Comparison of ENCODE assay signal across 11 cellular contexts in the genomic region with DNA sequence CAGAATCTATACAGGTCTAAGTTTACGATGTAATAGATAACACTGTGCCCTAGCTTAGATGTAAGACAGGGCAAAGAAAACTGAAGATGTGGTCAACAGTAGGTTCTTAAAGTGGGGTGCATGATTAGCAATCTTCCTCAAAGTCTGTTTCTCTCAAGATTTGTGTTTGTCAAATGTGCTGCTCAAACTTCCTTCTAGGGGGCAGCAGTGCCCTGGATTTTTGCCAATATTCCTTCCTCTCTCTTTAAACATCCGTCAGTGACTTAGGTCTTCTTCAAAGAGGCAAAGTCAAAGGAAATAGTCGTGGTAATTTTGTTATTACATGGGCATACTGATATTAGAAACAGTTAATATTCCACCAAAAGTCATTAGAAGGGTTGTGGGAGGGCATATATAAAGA. TPM values are rescaled to one million over a fixed set of nuclear protein-coding genes. Genes with fewer than 3 reads are reported as not detected.
DNase-seq lines count a peak whose midpoint lies in the region; ATAC-seq, FAIRE-seq and TF ChIP-seq lines count a peak whose summit lies in the region.
"Had no signal": no experiment of that assay in that cellular context is flagged by ENCODE, and none has a peak within 500 bp of the region (broad histone marks: within the 10 kb centered on the region; RNA-seq: fewer than 3 reads in every experiment).

No MANE protein-coding gene starts in this region.

- H3K4me1 Mint-ChIP-seq in activated T-cell treated with anti-CD3 and anti-CD28 coated beads, Interleukin-2, amount 50 U/mL, for 4 hours (ENCODE audit: low read depth), result no peaks in the 10 kb centered on the region

- H3K4me1 ChIP-seq in K562 (replicated peaks in 1 of 2; ENCODE audit: control insufficient read depth in 2 of 2, insufficient read depth in 2 of 2, low read length in 2 of 2), result no peaks in the 10 kb centered on the region

- H4K20me1 ChIP-seq in K562 (replicated peaks; ENCODE audit: control insufficient read depth, insufficient read depth, low read length), result no peaks in the 10 kb centered on the region
- H4K20me1 ChIP-seq in neural cell (ENCODE audit: insufficient read depth), result no peaks in the 10 kb centered on the region

- no peaks in the 10 kb centered on the region for H3K9me3 ChIP-seq in K562 (replicated peaks; ENCODE audit: control insufficient read depth, insufficient read depth, low read depth, low read length)
- H3K9me3 ChIP-seq in neural cell (ENCODE audit: low read length), result no peaks in the 10 kb centered on the region

- no peak overlapping the region for H3K4me2 ChIP-seq in K562 (ENCODE audit: insufficient read depth, low read length)
- H3K4me2 ChIP-seq in neural cell (ENCODE audit: low read length), result no peak overlapping the region

- no peak for FAIRE-seq in K562 (lab: Jason Lieb, UNC)
- FAIRE-seq: frontal cortex had no signal

- CTCF ChIA-PET in K562 (lab: Yijun Ruan, JAX; ENCODE audit: low intra/inter-chr PET ratio), result no interaction called here

- no peak overlapping the region for H2AFZ ChIP-seq in K562 (ENCODE audit: low read depth, low read length)
- H2AFZ ChIP-seq in neural cell (ENCODE audit: low read depth, low read length), result no peak overlapping the region

- no peaks in the 10 kb centered on the region for H3K9me2 ChIP-seq in neural cell (ENCODE audit: insufficient read depth, low read length)

- H3F3A ChIP-seq in neural cell (ENCODE audit: insufficient read depth, low read length, poor library complexity, severe bottlenecking), result no peaks in the 10 kb centered on the region

- TF ChIP-seq RAD21 in K562 (CRISPR knock-in tag; conservative IDR thresholded peaks at IDR 0.05 in 1 of 2, IDR thresholded peaks at IDR 0.05 in 1 of 2) (peak in 1 of 2 experiments; percentile 30; a peak in 2 of 4 replicates), neural cell (conservative IDR thresholded peaks at IDR 0.05) (peak; percentile 63)

- BruUV-seq in K562 (replicated peaks; lab: Mats Ljungman, UMichigan), result no TSS peak

- POLR2A ChIA-PET in K562 (lab: Yijun Ruan, JAX), result no interaction called here

- H3K9me3 Mint-ChIP-seq in activated T-cell treated with anti-CD3 and anti-CD28 coated beads, Interleukin-2, amount 50 U/mL, for 4 hours, result peaks cover 1% of the 10 kb centered on the region
- H3K9me3 Mint-ChIP-seq: natural killer cell had no signal

- TF ChIP-seq CTCF in GM12872 (IDR thresholded peaks at IDR 0.05; ENCODE audit: insufficient read depth, low read depth, low read length) (peak; percentile 31; the same call in 2 of the 3 replicates), LNCaP clone FGC (IDR thresholded peaks at IDR 0.05; ENCODE audit: control insufficient read depth, extremely low read depth, insufficient read depth) (0 out of 2 replicates have a peak, but pooled peaks have one; percentile 2), K562 (IDR thresholded peaks at IDR 0.05 in 2 of 3, conservative IDR thresholded peaks at IDR 0.05 in 1 of 3; ENCODE audit: insufficient read depth in 2 of 3, low read depth in 1 of 3, low read length in 3 of 3) (0 out of 6 replicates have a peak, but pooled peaks of 2 of the 3 experiments have one; percentile 6 to 15), neural cell (IDR thresholded peaks at IDR 0.05; ENCODE audit: poor library complexity, severe bottlenecking) (peak; percentile 54)

- no peaks in the 10 kb centered on the region for H3K79me2 ChIP-seq in K562 (ENCODE audit: control insufficient read depth, insufficient read depth, low read length)
- no peaks in the 10 kb centered on the region for H3K79me2 ChIP-seq in neural cell (replicated peaks; ENCODE audit: insufficient read depth, low read length)

- ATAC-seq in K562, result no peak
- ATAC-seq in GM19397 (IDR thresholded peaks at IDR 0.05; ENCODE audit: unreplicated experiment), result no peak
- no peak for ATAC-seq in activated T-cell treated with anti-CD3 and anti-CD28 coated beads, Interleukin-2, amount 50 U/mL, for 4 hours
- ATAC-seq: natural killer cell had no signal

- 3% methylated on average over 3 of the region's 3 CpGs for WGBS in K562 (ENCODE audit: insufficient coverage, low coverage, missing lambda C conversion rate)

- DNase-seq in LNCaP clone FGC (ENCODE audit: low read depth) (no peak), K562 (ENCODE audit: extremely low read depth in 1 of 4, low spot score in 3 of 4) (peak in 3 of 4 experiments; percentile 6 to 15 (median 7)), occipital lobe (lab: John Stamatoyannopoulos, UW) (no peak)
- no peak for DNase-seq in activated T-cell treated with anti-CD3 and anti-CD28 coated beads, Interleukin-2, amount 50 U/mL, for 4 hours
- DNase-seq: activated CD4-positive, alpha-beta T cell treated with anti-CD3 and anti-CD28 coated beads for 48 hours; natural killer cell; NCI-H524 treated with DMSO at 0.1 percent for 48 hours had no signal

- H3K9me1 ChIP-seq in K562 (ENCODE audit: control insufficient read depth, insufficient read depth, low read length), result no peaks in the 10 kb centered on the region

- H3K27me3 ChIP-seq in K562 (ENCODE audit: control insufficient read depth in 2 of 2, insufficient read depth in 2 of 2, low read length in 2 of 2) (no peaks in the 10 kb centered on the region), neural cell (ENCODE audit: insufficient read depth, low read depth, low read length) (no peaks in the 10 kb centered on the region)

- no peaks in the 10 kb centered on the region for H3K36me3 ChIP-seq in K562 (ENCODE audit: control insufficient read depth, insufficient read depth, low read length)
- H3K36me3 ChIP-seq in neural cell (ENCODE audit: insufficient read depth, low read length), result no peaks in the 10 kb centered on the region

- H3K9ac ChIP-seq in K562 (ENCODE audit: insufficient read depth in 1 of 2, low read depth in 2 of 2, low read length in 2 of 2) (no peak overlapping the region), neural cell (ENCODE audit: low read length) (no peak overlapping the region)

- intact Hi-C loops in K562 (cut with micrococcal nuclease), result no loop called here

- H3K4me3 Mint-ChIP-seq in activated T-cell treated with anti-CD3 and anti-CD28 coated beads, Interleukin-2, amount 50 U/mL, for 4 hours, result no peak overlapping the region
- H3K4me3 Mint-ChIP-seq: natural killer cell had no signal

- no peak overlapping the region for H3K27ac ChIP-seq in K562 (ENCODE audit: extremely low read depth, low read depth, low read length)
- no peak overlapping the region for H3K27ac ChIP-seq in neural cell (ENCODE audit: low read length)

- TF ChIP-seq EP300 in K562 (IDR thresholded peaks at IDR 0.05; ENCODE audit: low read length) (no peak), neural cell (conservative IDR thresholded peaks at IDR 0.05; ENCODE audit: poor library complexity, severe bottlenecking) (no peak)

- no peaks in the 10 kb centered on the region for H3K27me3 Mint-ChIP-seq in activated T-cell treated with anti-CD3 and anti-CD28 coated beads, Interleukin-2, amount 50 U/mL, for 4 hours (ENCODE audit: low read depth)

- in situ Hi-C loops in K562 (cut with MboI), result no loop called here

- TF ChIP-seq POLR2A in K562 (conservative IDR thresholded peaks at IDR 0.05), result no peak

- H3K36me3 Mint-ChIP-seq in activated T-cell treated with anti-CD3 and anti-CD28 coated beads, Interleukin-2, amount 50 U/mL, for 4 hours (ENCODE audit: insufficient read depth), result no peaks in the 10 kb centered on the region
- H3K36me3 Mint-ChIP-seq: natural killer cell had no signal

- no peak overlapping the region for H3K4me3 ChIP-seq in LNCaP clone FGC (ENCODE audit: low read depth, low read length)
- no peak overlapping the region for H3K4me3 ChIP-seq in K562
- H3K4me3 ChIP-seq in neural cell (ENCODE audit: low read length), result no peak overlapping the region

TF ChIP-seq in K562, 482 proteins besides CTCF, POLR2A, EP300 and RAD21 (continues in another document):
- peak; percentile 74 for TF ChIP-seq NFIC (IDR thresholded peaks at IDR 0.05)

TF ChIP-seq in neural cell, 6 proteins besides CTCF, POLR2A, EP300 and RAD21:
- TF ChIP-seq SMC3 (conservative IDR thresholded peaks at IDR 0.05; ENCODE audit: poor library complexity) (peak; percentile 54), TAF1 (IDR thresholded peaks at IDR 0.05; ENCODE audit: low read depth) (no peak)

RNA-seq across cellular contexts. Expression of a gene that starts 4.2 kb away (rescaled TPM):
- total RNA-seq in K562 (2011; cell fraction: chromatin; rRNA removed; ENCODE audit: low replicate concordance), result not detected in 2 replicates
- total RNA-seq in K562 (2011; cell fraction: nucleolus; rRNA removed), result not detected in 2 replicates
- total RNA-seq in K562 (2011; cell fraction: nucleoplasm; rRNA removed), result not detected in 2 replicates
- not detected in 2 replicates for total RNA-seq in K562 (2014; rRNA removed)
- total RNA-seq in K562 (2014; rRNA removed; fragmentation: Illumina TruSeq; extraction: Trizol), result not detected in 2 replicates
- total RNA-seq in K562 (2015; rRNA removed; fragmentation: Illumina TruSeq; extraction: Trizol), result not detected in 2 replicates
- not detected in 2 replicates for total RNA-seq in K562 (2021)
- not detected in 2 replicates for polyA plus RNA-seq in K562 (2011; rRNA removed)
- polyA plus RNA-seq in K562 (2011; cell fraction: cytosol; rRNA removed), result not detected in 2 replicates
- not detected in 2 replicates for polyA plus RNA-seq in K562 (2011; cell fraction: nucleus; rRNA removed)
- not detected in 2 replicates for polyA plus RNA-seq in K562 (2012)
- not detected in 2 replicates for polyA plus RNA-seq in K562 (2014; fragmentation: Illumina TruSeq; extraction: Trizol)
- not detected for polyA plus RNA-seq in K562 (2014; fragmentation: Nextera tagmentation; extraction: Ambion mirVana)
- not detected in 2 replicates for polyA plus RNA-seq in K562 (2014; rRNA removed)
- not detected in 2 replicates for polyA minus RNA-seq in K562 (2011; rRNA and poly(A)+ RNA removed)
- polyA minus RNA-seq in K562 (2011; cell fraction: cytosol; rRNA and poly(A)+ RNA removed), result not detected in 2 replicates
- not detected in 2 replicates for polyA minus RNA-seq in K562 (2011; cell fraction: nucleus; rRNA and poly(A)+ RNA removed)
- polyA plus RNA-seq in neural cell, result not detected in 2 replicates
- polyA minus RNA-seq in neural cell, result not detected in 2 replicates
- total RNA-seq in activated T-cell treated with anti-CD3 and anti-CD28 coated beads, Interleukin-2, amount 50 U/mL, for 4 hours, result not detected
- not detected for total RNA-seq in occipital lobe
- total RNA-seq: frontal cortex, natural killer cell had no signal

Comparison
In these comparisons a context has a peak if more than half of its experiments do, and no peak if none do; other contexts are left out.
1. CTCF ChIP-seq: peak in every context shown above with its lines; median percentile 54 in neural cell; 31 in GM12872; 10 in K562; 2 in LNCaP clone FGC.
2. DNase-seq: peak in K562 (3 of 4); none in LNCaP clone FGC (single experiment), activated T-cell treated with anti-CD3 and anti-CD28 coated beads, Interleukin-2, amount 50 U/mL, for 4 hours (single experiment) and occipital lobe (single experiment).